Comparison of ENCODE assay signal across 19 cellular contexts in genomic region chr2:70520825-70521224, GRCh38. TPM values are rescaled to one million over a fixed set of nuclear protein-coding genes. Genes with fewer than 3 reads are reported as not detected.
DNase-seq lines count a peak whose midpoint lies in the region; TF ChIP-seq lines count a peak whose summit lies in the region.
"Had no signal": no experiment of that assay in that cellular context is flagged by ENCODE, and none has a peak within 500 bp of the region (broad histone marks: within the 10 kb centered on the region; RNA-seq: fewer than 3 reads in every experiment).

No MANE protein-coding gene starts in this region.

- H4K20me1 ChIP-seq in neural progenitor cell (ENCODE audit: low read depth), result no peaks in the 10 kb centered on the region

- H3K36me3 Mint-ChIP-seq in neural progenitor cell, result no peaks in the 10 kb centered on the region
- H3K36me3 Mint-ChIP-seq: CD8-positive, alpha-beta memory T cell had no signal

- DNase-seq in DMS79 treated with DMSO at 0.1 percent for 48 hours (lab: John Stamatoyannopoulos, UW) (peak; percentile 27), DMS79 (lab: John Stamatoyannopoulos, UW) (no peak), epithelial cell of esophagus (ENCODE audit: low read depth) (peak; percentile 44), neural progenitor cell (ENCODE audit: low spot score) (no peak), AML-193 (lab: John Stamatoyannopoulos, UW) (no peak), germinal center (ENCODE audit: low spot score) (no peak), NCI-H526 treated with DMSO at 0.1 percent for 48 hours (lab: John Stamatoyannopoulos, UW) (no peak)
- DNase-seq: CD8-positive, alpha-beta memory T cell; EL; NCI-H187; NCI-H2171 treated with DMSO at 0.1 percent for 48 hours; NCI-H526; NK-92 treated with Interleukin-12 subunit alpha and Interleukin-12 subunit beta, amount 100 ng/mL, for 24 hours; RPMI8226 had no signal

- H3K79me2 ChIP-seq in neural progenitor cell (ENCODE audit: low read depth), result no peaks in the 10 kb centered on the region

- TF ChIP-seq RAD21 in Ishikawa (IDR thresholded peaks at IDR 0.05; ENCODE audit: low read depth), result no peak

- no peaks in the 10 kb centered on the region for H3F3A ChIP-seq in neural progenitor cell (ENCODE audit: low read depth)

- no peak overlapping the region for H3K27ac Mint-ChIP-seq in neural progenitor cell

- H2AFZ ChIP-seq in neural progenitor cell (replicated peaks), result no peak overlapping the region

- H3K4me3 ChIP-seq in epithelial cell of esophagus (ENCODE audit: low read length) (no peak overlapping the region), neural progenitor cell (no peak overlapping the region)
- H3K4me3 ChIP-seq: HAP-1, K562 had no signal

- peak overlapping the region; percentile 0 for H3K4me3 Mint-ChIP-seq in neural progenitor cell
- H3K4me3 Mint-ChIP-seq: CD8-positive, alpha-beta memory T cell had no signal

- H3K4me2 ChIP-seq in neural progenitor cell, result no peak overlapping the region

- no peaks in the 10 kb centered on the region for H3K27me3 ChIP-seq in neural progenitor cell

- H3K27me3 Mint-ChIP-seq in neural progenitor cell (ENCODE audit: insufficient read depth, low read depth), result peaks cover 7% of the 10 kb centered on the region
- H3K27me3 Mint-ChIP-seq: CD8-positive, alpha-beta memory T cell had no signal

- TF ChIP-seq EP300 in Ishikawa (IDR thresholded peaks at IDR 0.05; ENCODE audit: borderline replicate concordance), result no peak

- no peaks in the 10 kb centered on the region for H3K4me1 Mint-ChIP-seq in neural progenitor cell

- H3K9me3 ChIP-seq in neural progenitor cell (ENCODE audit: low read depth), result no peaks in the 10 kb centered on the region
- H3K9me3 ChIP-seq: HAP-1 had no signal

- H3K36me3 ChIP-seq in neural progenitor cell, result no peaks in the 10 kb centered on the region
- H3K36me3 ChIP-seq: HAP-1 had no signal

- H3K4me1 ChIP-seq in neural progenitor cell, result no peaks in the 10 kb centered on the region
- H3K4me1 ChIP-seq: HAP-1 had no signal

- TF ChIP-seq CTCF in epithelial cell of esophagus (IDR thresholded peaks at IDR 0.05; ENCODE audit: insufficient read depth, low read depth, low read length, missing control alignments) (no peak), neural progenitor cell (IDR thresholded peaks at IDR 0.05) (no peak)

- no peaks in the 10 kb centered on the region for H3K9me3 Mint-ChIP-seq in neural progenitor cell
- H3K9me3 Mint-ChIP-seq: CD8-positive, alpha-beta memory T cell had no signal

- H3K27ac ChIP-seq in neural progenitor cell, result no peak overlapping the region
- H3K27ac ChIP-seq: 22Rv1 had no signal

- H3K9ac ChIP-seq in neural progenitor cell, result no peak overlapping the region

TF ChIP-seq in Ishikawa, 13 proteins besides CTCF, POLR2A, EP300 and RAD21:
- TF ChIP-seq TCF12 (IDR thresholded peaks at IDR 0.05; ENCODE audit: low read depth) (no peak), NFIC (IDR thresholded peaks at IDR 0.05) (peak; percentile 82)

RNA-seq across cellular contexts. Expression of gene TGFA, which starts 32.8 kb away (rescaled TPM):
- 0.37 TPM in 1 of 2 replicates, not detected in the other for total RNA-seq in neural progenitor cell (ENCODE audit: low replicate concordance)
- total RNA-seq: K562, OCI-LY7 had no signal

Comparison
In these comparisons a context has a peak if more than half of its experiments do, and no peak if none do; other contexts are left out.
1. DNase-seq: peak in DMS79 treated with DMSO at 0.1 percent for 48 hours (single experiment) and epithelial cell of esophagus (single experiment); none in DMS79 (single experiment), neural progenitor cell (single experiment), AML-193 (0 of 2), germinal center (single experiment) and NCI-H526 treated with DMSO at 0.1 percent for 48 hours (single experiment).